ENCODE assay signal across 17 cellular contexts in genomic region chr7:105102557-105103352, GRCh38.
DNase-seq lines count a peak whose midpoint lies in the region; ATAC-seq, FAIRE-seq and TF ChIP-seq lines count a peak whose summit lies in the region.
"Had no signal": no experiment of that assay in that cellular context is flagged by ENCODE, and none has a peak within 500 bp of the region (broad histone marks: within the 10 kb centered on the region; RNA-seq: fewer than 3 reads in every experiment).

No MANE protein-coding gene starts in this region.

- DNase-seq in GM19239 (ENCODE audit: insufficient read length, low spot score), result no peak
- no peak for DNase-seq in activated T-helper 2 cell treated with anti-CD3 and anti-CD28 coated beads, Interferon-gamma antibody, Interleukin-2, Interleukin-4, amounts not matched to agents 10 μg/mL and 5 μg/mL and 100 μg/mL, durations not matched to agents 14 hours and 24 hours and 36 hours (ENCODE audit: low spot score)
- DNase-seq in hepatocyte (ENCODE audit: low spot score), result no peak
- DNase-seq in urothelium cell line (ENCODE audit: low spot score), result no peak
- DNase-seq in NCI-H1436 (lab: John Stamatoyannopoulos, UW), result no peak
- DNase-seq: activated CD4-positive, alpha-beta T cell treated with anti-CD3 and anti-CD28 coated beads for 48 hours; AML-193; DMS79; left ventricle myocardium superior; naive B cell; NCI-H1105; substantia nigra; T1000 had no signal

- no peaks in the 10 kb centered on the region for H3K27me3 ChIP-seq in ACC112 (ENCODE audit: insufficient read depth, low read length)
- no peaks in the 10 kb centered on the region for H3K27me3 ChIP-seq in hepatocyte

- H3K4me1 Mint-ChIP-seq in activated T-helper 2 cell treated with anti-CD3 and anti-CD28 coated beads, Interferon-gamma antibody, Interleukin-2, Interleukin-4, amounts not matched to agents 10 μg/mL and 5 μg/mL and 100 μg/mL, durations not matched to agents 14 hours and 24 hours and 36 hours (ENCODE audit: low read depth), result peaks cover 36% of the 10 kb centered on the region

- H3K4me3 ChIP-seq in ACC112 (ENCODE audit: low read depth, low read length) (no peak overlapping the region), hepatocyte (no peak overlapping the region)

- H3K27ac ChIP-seq in ACC112 (ENCODE audit: low read depth, low read length) (0 out of 2 replicates have a peak overlapping the region, but pooled peaks have one; percentile 1), hepatocyte (peak overlapping the region; percentile 34)

- H2AFZ ChIP-seq in ACC112 (ENCODE audit: low read length, unreplicated experiment) (no peak overlapping the region), hepatocyte (no peak overlapping the region)

- 67% methylated on average over 4 of the region's 4 CpGs for WGBS in hepatocyte (ENCODE audit: low lambda C conversion rate, missing lambda C conversion rate)

- ATAC-seq in GM18870 (IDR thresholded peaks at IDR 0.05; ENCODE audit: unreplicated experiment) (no peak), GM21619 (IDR thresholded peaks at IDR 0.05; ENCODE audit: unreplicated experiment) (no peak)
- ATAC-seq: left ventricle myocardium superior, Right ventricle myocardium inferior had no signal

- H3K79me2 ChIP-seq in ACC112 (ENCODE audit: control insufficient read depth, insufficient read depth, low read length, unreplicated experiment) (peaks cover 19% of the 10 kb centered on the region), hepatocyte (peaks cover 13% of the 10 kb centered on the region)

- FAIRE-seq in GM19239 (lab: Jason Lieb, UNC) (peak; percentile 66), urothelium cell line (lab: Jason Lieb, UNC) (no peak)

- H3K9me3 Mint-ChIP-seq in activated T-helper 2 cell treated with anti-CD3 and anti-CD28 coated beads, Interferon-gamma antibody, Interleukin-2, Interleukin-4, amounts not matched to agents 10 μg/mL and 5 μg/mL and 100 μg/mL, durations not matched to agents 14 hours and 24 hours and 36 hours, result no peaks in the 10 kb centered on the region
- H3K9me3 Mint-ChIP-seq: naive B cell had no signal

- no peaks in the 10 kb centered on the region for H3K9me3 ChIP-seq in hepatocyte (ENCODE audit: low read depth)

- intact Hi-C loops in activated T-helper 2 cell treated with anti-CD3 and anti-CD28 coated beads, Interferon-gamma antibody, Interleukin-2, Interleukin-4, amounts not matched to agents 10 μg/mL and 5 μg/mL and 100 μg/mL, durations not matched to agents 14 hours and 24 hours and 36 hours (cut with micrococcal nuclease), result loop anchor here (5.0 kb wide), 1 partner anchor 35 kb away; no protein-coding TSS in a partner anchor

- TF ChIP-seq CTCF in hepatocyte (IDR thresholded peaks at IDR 0.05; ENCODE audit: poor library complexity), result no peak

- peaks cover 78% of the 10 kb centered on the region for H3K36me3 Mint-ChIP-seq in activated T-helper 2 cell treated with anti-CD3 and anti-CD28 coated beads, Interferon-gamma antibody, Interleukin-2, Interleukin-4, amounts not matched to agents 10 μg/mL and 5 μg/mL and 100 μg/mL, durations not matched to agents 14 hours and 24 hours and 36 hours (ENCODE audit: low read depth)

- H4K20me1 ChIP-seq in hepatocyte (ENCODE audit: insufficient read depth, poor library complexity, severe bottlenecking), result peaks cover 6% of the 10 kb centered on the region

- H3K4me1 ChIP-seq in ACC112 (ENCODE audit: control insufficient read depth, insufficient read depth, low read length, unreplicated experiment), result peaks cover 39% of the 10 kb centered on the region
- no peaks in the 10 kb centered on the region for H3K4me1 ChIP-seq in hepatocyte (ENCODE audit: insufficient read depth)

- no peaks in the 10 kb centered on the region for H3K9me2 ChIP-seq in hepatocyte (replicated peaks; ENCODE audit: insufficient read depth)

- peak overlapping the region; percentile 43 for H3K27ac Mint-ChIP-seq in activated T-helper 2 cell treated with anti-CD3 and anti-CD28 coated beads, Interferon-gamma antibody, Interleukin-2, Interleukin-4, amounts not matched to agents 10 μg/mL and 5 μg/mL and 100 μg/mL, durations not matched to agents 14 hours and 24 hours and 36 hours

- H3K27me3 Mint-ChIP-seq in activated T-helper 2 cell treated with anti-CD3 and anti-CD28 coated beads, Interferon-gamma antibody, Interleukin-2, Interleukin-4, amounts not matched to agents 10 μg/mL and 5 μg/mL and 100 μg/mL, durations not matched to agents 14 hours and 24 hours and 36 hours (ENCODE audit: low read depth), result no peaks in the 10 kb centered on the region
- H3K27me3 Mint-ChIP-seq: naive B cell had no signal

- no peak overlapping the region for H3K4me3 Mint-ChIP-seq in activated T-helper 2 cell treated with anti-CD3 and anti-CD28 coated beads, Interferon-gamma antibody, Interleukin-2, Interleukin-4, amounts not matched to agents 10 μg/mL and 5 μg/mL and 100 μg/mL, durations not matched to agents 14 hours and 24 hours and 36 hours (ENCODE audit: low read depth)
- H3K4me3 Mint-ChIP-seq: naive B cell had no signal

- peaks cover 40% of the 10 kb centered on the region for H3K36me3 ChIP-seq in ACC112 (ENCODE audit: insufficient read depth, low read length)
- no peaks in the 10 kb centered on the region for H3K36me3 ChIP-seq in hepatocyte (replicated peaks; ENCODE audit: insufficient read depth, low read depth)

- H3K4me2 ChIP-seq in hepatocyte, result no peak overlapping the region
